ENCODE assay signal across 16 cellular contexts in genomic region chr14:101711041-101711861, GRCh38. TPM values are rescaled to one million over a fixed set of nuclear protein-coding genes. Genes with fewer than 3 reads are reported as not detected.
DNase-seq lines count a peak whose midpoint lies in the region; ATAC-seq lines count a peak whose summit lies in the region.
"Had no signal": no experiment of that assay in that cellular context is flagged by ENCODE, and none has a peak within 500 bp of the region (broad histone marks: within the 10 kb centered on the region; RNA-seq: fewer than 3 reads in every experiment).

No MANE protein-coding gene starts in this region.

- H2AK5ac ChIP-seq in mesendoderm (ENCODE audit: low read length): no peak overlapping the region

- H3K4me3 ChIP-seq in mesendoderm (ENCODE audit: low read length): no peak overlapping the region
- H3K4me3 ChIP-seq: GM23338, heart right ventricle had no signal

- H3K9me3 Mint-ChIP-seq in central memory CD8-positive, alpha-beta T cell: no peaks in the 10 kb centered on the region

- H4K5ac ChIP-seq in mesendoderm (ENCODE audit: low read length): no peak overlapping the region

- H3K79me1 ChIP-seq in mesendoderm (ENCODE audit: low read length): no peaks in the 10 kb centered on the region

- H3K36me3 ChIP-seq in mesendoderm (ENCODE audit: control insufficient read depth, insufficient read depth, low read length): no peaks in the 10 kb centered on the region
- H3K36me3 ChIP-seq: heart right ventricle had no signal

- no peak overlapping the region for H2BK120ac ChIP-seq in mesendoderm (ENCODE audit: low read depth, low read length)

- no CpG with 5 or more reads among the region's 13 CpGs for WGBS in mesendoderm (ENCODE audit: extremely low coverage, insufficient coverage, low lambda C conversion rate)

- DNase-seq in stimulated activated CD4-positive, alpha-beta T cell treated with anti-CD3 and anti-CD28 coated beads, Interleukin-4, amount 100 ng/mL, for 24 hours: peak; percentile 2
- no peak for DNase-seq in stimulated activated CD4-positive, alpha-beta T cell treated with anti-CD3 and anti-CD28 coated beads, Interleukin-4, amount 100 ng/mL, for 1 hour
- DNase-seq in central memory CD8-positive, alpha-beta T cell (ENCODE audit: low spot score in 2 of 2): peak in 1 of 2 donors; percentile 12
- DNase-seq in mesendoderm (peak; percentile 50), ureter (ENCODE audit: low spot score) (peak; percentile 40), NCI-H187 (lab: John Stamatoyannopoulos, UW) (no peak), GF-D8 (lab: John Stamatoyannopoulos, UW) (no peak)
- DNase-seq: activated CD4-positive, alpha-beta T cell treated with anti-CD3 and anti-CD28 coated beads for 4 hours; heart right ventricle; NCI-H2107; NCI-H510A treated with DMSO at 0.1 percent for 48 hours had no signal

- H3K27ac Mint-ChIP-seq in central memory CD8-positive, alpha-beta T cell (ENCODE audit: low read depth): peak overlapping the region; percentile 89
- H3K27ac Mint-ChIP-seq: memory B cell had no signal

- peak overlapping the region; percentile 37 for H3K56ac ChIP-seq in mesendoderm (ENCODE audit: low read length)

- H3K27ac ChIP-seq in mesendoderm (ENCODE audit: low read depth, low read length): no peak overlapping the region

- H3K23ac ChIP-seq in mesendoderm (ENCODE audit: low read length): no peak overlapping the region

- H3K27me3 Mint-ChIP-seq in central memory CD8-positive, alpha-beta T cell: no peaks in the 10 kb centered on the region

- peaks cover 23% of the 10 kb centered on the region for H3K36me3 Mint-ChIP-seq in central memory CD8-positive, alpha-beta T cell (ENCODE audit: insufficient read depth)
- H3K36me3 Mint-ChIP-seq: memory B cell had no signal

- no peak overlapping the region for H3K4ac ChIP-seq in mesendoderm (ENCODE audit: low read depth, low read length)

- H3K27me3 ChIP-seq in mesendoderm (ENCODE audit: insufficient read depth, low read length, poor library complexity): no peaks in the 10 kb centered on the region
- H3K27me3 ChIP-seq: heart right ventricle had no signal

- H2BK15ac ChIP-seq in mesendoderm (replicated peaks; ENCODE audit: low read depth): no peak overlapping the region

- H4K8ac ChIP-seq in mesendoderm (ENCODE audit: low read depth, low read length): no peak overlapping the region

- H2BK5ac ChIP-seq in mesendoderm (ENCODE audit: low read length): no peak overlapping the region

- H3K4me2 ChIP-seq in mesendoderm (ENCODE audit: low read length): no peak overlapping the region
- H3K4me2 ChIP-seq: GM23338 had no signal

- H3K4me3 Mint-ChIP-seq in central memory CD8-positive, alpha-beta T cell: peak overlapping the region; percentile 32
- H3K4me3 Mint-ChIP-seq: GM23338, memory B cell, neural crest cell had no signal

- H3K9ac ChIP-seq in mesendoderm (ENCODE audit: low read length): no peak overlapping the region

- H3K4me1 ChIP-seq in mesendoderm (ENCODE audit: control insufficient read depth, low read depth, low read length): no peaks in the 10 kb centered on the region

- no peak overlapping the region for H3K18ac ChIP-seq in mesendoderm (ENCODE audit: low read length)

- H3K79me2 ChIP-seq in mesendoderm (ENCODE audit: control insufficient read depth, insufficient read depth, low read length): no peaks in the 10 kb centered on the region

- ATAC-seq in central memory CD8-positive, alpha-beta T cell (replicated peaks; ENCODE audit: extremely low read depth, poor library complexity, severe bottlenecking): no peak
- no peak for ATAC-seq in HG03354 (IDR thresholded peaks at IDR 0.05; ENCODE audit: poor library complexity, severe bottlenecking, unreplicated experiment)
- ATAC-seq: activated naive CD4-positive, alpha-beta T cell treated with anti-CD3 and anti-CD28 coated beads, Interleukin-2, amount 50 U/mL, for 72 hours; GM23338; heart right ventricle had no signal

- peaks cover 49% of the 10 kb centered on the region for H3K4me1 Mint-ChIP-seq in central memory CD8-positive, alpha-beta T cell

RNA-seq across cellular contexts. Expression of gene PPP2R5C, which starts 50.3 kb away (rescaled TPM):
- polyA plus RNA-seq in mesendoderm (2013, experiment 1 of 2): 159 TPM
- polyA plus RNA-seq in mesendoderm (2013, experiment 2 of 2): 160 TPM
- 155 TPM for total RNA-seq in ureter

Comparison
In these comparisons a context has a peak if more than half of its experiments do, and no peak if none do; other contexts are left out.
1. DNase-seq: peak in stimulated activated CD4-positive, alpha-beta T cell treated with anti-CD3 and anti-CD28 coated beads, Interleukin-4, amount 100 ng/mL, for 24 hours (single experiment), mesendoderm (single experiment) and ureter (single experiment); none in stimulated activated CD4-positive, alpha-beta T cell treated with anti-CD3 and anti-CD28 coated beads, Interleukin-4, amount 100 ng/mL, for 1 hour (single experiment), NCI-H187 (0 of 2) and GF-D8 (single experiment).